ENCODE assay signal across 1 cellular context in the genomic region with DNA sequence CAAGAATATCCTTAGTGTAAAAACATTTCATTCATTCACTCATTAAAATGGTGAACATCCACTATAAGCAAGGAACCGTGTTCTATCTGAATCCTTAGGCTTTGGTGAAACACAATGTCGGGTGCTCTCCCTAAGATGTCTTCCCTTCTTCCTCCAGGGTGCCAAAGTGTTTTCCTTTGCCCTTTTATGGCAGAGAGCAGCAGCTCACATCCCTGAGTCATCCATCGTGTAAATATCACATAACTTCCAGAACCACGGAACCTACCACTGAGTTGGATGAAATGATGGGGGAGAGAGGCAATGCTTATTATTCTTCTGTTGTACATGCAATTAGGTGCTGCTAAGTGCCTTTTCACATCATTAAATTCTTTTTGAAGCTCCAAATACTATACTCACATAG.
TF ChIP-seq lines count a peak whose summit lies in the region.

No MANE protein-coding gene starts in this region.

TF ChIP-seq in HEK293, 187 proteins besides CTCF, POLR2A, EP300 and RAD21 (continued from another document):
- TF ChIP-seq, protein P1, sequence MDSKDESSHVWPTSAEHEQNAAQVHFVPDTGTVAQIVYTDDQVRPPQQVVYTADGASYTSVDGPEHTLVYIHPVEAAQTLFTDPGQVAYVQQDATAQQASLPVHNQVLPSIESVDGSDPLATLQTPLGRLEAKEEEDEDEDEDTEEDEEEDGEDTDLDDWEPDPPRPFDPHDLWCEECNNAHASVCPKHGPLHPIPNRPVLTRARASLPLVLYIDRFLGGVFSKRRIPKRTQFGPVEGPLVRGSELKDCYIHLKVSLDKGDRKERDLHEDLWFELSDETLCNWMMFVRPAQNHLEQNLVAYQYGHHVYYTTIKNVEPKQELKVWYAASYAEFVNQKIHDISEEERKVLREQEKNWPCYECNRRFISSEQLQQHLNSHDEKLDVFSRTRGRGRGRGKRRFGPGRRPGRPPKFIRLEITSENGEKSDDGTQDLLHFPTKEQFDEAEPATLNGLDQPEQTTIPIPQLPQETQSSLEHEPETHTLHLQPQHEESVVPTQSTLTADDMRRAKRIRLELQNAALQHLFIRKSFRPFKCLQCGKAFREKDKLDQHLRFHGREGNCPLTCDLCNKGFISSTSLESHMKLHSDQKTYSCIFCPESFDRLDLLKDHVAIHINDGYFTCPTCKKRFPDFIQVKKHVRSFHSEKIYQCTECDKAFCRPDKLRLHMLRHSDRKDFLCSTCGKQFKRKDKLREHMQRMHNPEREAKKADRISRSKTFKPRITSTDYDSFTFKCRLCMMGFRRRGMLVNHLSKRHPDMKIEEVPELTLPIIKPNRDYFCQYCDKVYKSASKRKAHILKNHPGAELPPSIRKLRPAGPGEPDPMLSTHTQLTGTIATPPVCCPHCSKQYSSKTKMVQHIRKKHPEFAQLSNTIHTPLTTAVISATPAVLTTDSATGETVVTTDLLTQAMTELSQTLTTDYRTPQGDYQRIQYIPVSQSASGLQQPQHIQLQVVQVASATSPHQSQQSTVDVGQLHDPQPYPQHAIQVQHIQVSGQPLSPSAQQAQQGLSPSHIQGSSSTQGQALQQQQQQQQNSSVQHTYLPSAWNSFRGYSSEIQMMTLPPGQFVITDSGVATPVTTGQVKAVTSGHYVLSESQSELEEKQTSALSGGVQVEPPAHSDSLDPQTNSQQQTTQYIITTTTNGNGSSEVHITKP (tag by site-specific recombination; IDR thresholded peaks at IDR 0.05) = peak; percentile 80
- TF ChIP-seq YY2 (tag by site-specific recombination; IDR thresholded peaks at IDR 0.05) (no peak), ZBTB1 (tag by site-specific recombination; IDR thresholded peaks at IDR 0.05) (no peak), ZNF324 (tag by site-specific recombination; IDR thresholded peaks at IDR 0.05) (no peak)
